2 cellular contexts compared by ENCODE assay signal in the genomic region with DNA sequence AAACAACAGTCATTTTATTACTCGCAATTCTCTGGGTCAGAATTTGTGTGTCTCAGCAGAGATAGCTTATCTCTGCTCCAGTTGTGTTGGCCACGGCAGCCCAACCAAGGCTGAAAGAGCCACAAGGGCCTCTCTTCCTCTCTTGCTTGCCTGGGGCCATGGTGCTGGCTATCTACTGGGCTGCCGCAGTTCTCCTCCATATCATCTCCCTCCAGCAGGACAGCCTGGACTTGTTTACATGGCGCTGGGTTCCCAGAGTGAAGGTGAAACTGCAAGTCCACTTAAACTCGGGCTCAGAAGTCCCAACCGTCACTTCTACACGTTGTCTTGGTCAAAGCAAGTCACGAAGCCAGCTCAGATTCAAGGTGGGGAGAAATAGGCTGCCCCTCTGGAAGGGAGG.
TF ChIP-seq lines count a peak whose summit lies in the region.

No MANE protein-coding gene starts in this region.

TF ChIP-seq in HepG2, 621 proteins besides CTCF, POLR2A, EP300 and RAD21:
- TF ChIP-seq, protein P1, sequence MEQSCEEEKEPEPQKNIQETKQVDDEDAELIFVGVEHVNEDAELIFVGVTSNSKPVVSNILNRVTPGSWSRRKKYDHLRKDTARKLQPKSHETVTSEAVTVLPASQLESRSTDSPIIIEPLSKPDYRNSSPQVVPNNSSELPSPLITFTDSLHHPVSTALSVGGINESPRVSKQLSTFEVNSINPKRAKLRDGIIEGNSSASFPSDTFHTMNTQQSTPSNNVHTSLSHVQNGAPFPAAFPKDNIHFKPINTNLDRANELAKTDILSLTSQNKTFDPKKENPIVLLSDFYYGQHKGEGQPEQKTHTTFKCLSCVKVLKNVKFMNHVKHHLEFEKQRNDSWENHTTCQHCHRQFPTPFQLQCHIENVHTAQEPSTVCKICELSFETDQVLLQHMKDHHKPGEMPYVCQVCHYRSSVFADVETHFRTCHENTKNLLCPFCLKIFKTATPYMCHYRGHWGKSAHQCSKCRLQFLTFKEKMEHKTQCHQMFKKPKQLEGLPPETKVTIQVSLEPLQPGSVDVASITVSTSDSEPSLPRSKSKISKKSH (CRISPR knock-in tag; IDR thresholded peaks at IDR 0.05; ENCODE audit: borderline replicate concordance), result no peak
- TF ChIP-seq ATAD3A (CRISPR knock-in tag; IDR thresholded peaks at IDR 0.05) (no peak), RFX3 (CRISPR knock-in tag; IDR thresholded peaks at IDR 0.05) (no peak), SRSF1 (optimal IDR thresholded peaks at IDR 0.05; ENCODE audit: low read depth, low read length) (no peak), ZNF546 (CRISPR knock-in tag; conservative IDR thresholded peaks at IDR 0.05) (peak; percentile 69; the same call in 1 of the 2 replicates), ZNF567 (CRISPR knock-in tag; IDR thresholded peaks at IDR 0.05; ENCODE audit: borderline replicate concordance) (no peak), ZNF589 (CRISPR knock-in tag; conservative IDR thresholded peaks at IDR 0.05) (no peak)
- TF ChIP-seq, protein P2, sequence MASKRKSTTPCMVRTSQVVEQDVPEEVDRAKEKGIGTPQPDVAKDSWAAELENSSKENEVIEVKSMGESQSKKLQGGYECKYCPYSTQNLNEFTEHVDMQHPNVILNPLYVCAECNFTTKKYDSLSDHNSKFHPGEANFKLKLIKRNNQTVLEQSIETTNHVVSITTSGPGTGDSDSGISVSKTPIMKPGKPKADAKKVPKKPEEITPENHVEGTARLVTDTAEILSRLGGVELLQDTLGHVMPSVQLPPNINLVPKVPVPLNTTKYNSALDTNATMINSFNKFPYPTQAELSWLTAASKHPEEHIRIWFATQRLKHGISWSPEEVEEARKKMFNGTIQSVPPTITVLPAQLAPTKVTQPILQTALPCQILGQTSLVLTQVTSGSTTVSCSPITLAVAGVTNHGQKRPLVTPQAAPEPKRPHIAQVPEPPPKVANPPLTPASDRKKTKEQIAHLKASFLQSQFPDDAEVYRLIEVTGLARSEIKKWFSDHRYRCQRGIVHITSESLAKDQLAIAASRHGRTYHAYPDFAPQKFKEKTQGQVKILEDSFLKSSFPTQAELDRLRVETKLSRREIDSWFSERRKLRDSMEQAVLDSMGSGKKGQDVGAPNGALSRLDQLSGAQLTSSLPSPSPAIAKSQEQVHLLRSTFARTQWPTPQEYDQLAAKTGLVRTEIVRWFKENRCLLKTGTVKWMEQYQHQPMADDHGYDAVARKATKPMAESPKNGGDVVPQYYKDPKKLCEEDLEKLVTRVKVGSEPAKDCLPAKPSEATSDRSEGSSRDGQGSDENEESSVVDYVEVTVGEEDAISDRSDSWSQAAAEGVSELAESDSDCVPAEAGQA (IDR thresholded peaks at IDR 0.05; ENCODE audit: low read depth), result no peak
- TF ChIP-seq, protein P2 (CRISPR knock-in tag; IDR thresholded peaks at IDR 0.05; ENCODE audit: borderline replicate concordance), result no peak
TF ChIP-seq in HepG2: peak in this region for 1.

TF ChIP-seq in H1, 55 proteins besides CTCF, POLR2A, EP300 and RAD21:
- TF ChIP-seq, protein P3, sequence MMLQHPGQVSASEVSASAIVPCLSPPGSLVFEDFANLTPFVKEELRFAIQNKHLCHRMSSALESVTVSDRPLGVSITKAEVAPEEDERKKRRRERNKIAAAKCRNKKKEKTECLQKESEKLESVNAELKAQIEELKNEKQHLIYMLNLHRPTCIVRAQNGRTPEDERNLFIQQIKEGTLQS (IDR thresholded peaks at IDR 0.05; ENCODE audit: insufficient read depth, low read depth, low read length), result no peak
- no peak for TF ChIP-seq TEAD4 (IDR thresholded peaks at IDR 0.05; ENCODE audit: low read depth, low read length)
- no peak for TF ChIP-seq NRF1 (IDR thresholded peaks at IDR 0.05; ENCODE audit: low read depth, low read length)
- TF ChIP-seq, protein P4, sequence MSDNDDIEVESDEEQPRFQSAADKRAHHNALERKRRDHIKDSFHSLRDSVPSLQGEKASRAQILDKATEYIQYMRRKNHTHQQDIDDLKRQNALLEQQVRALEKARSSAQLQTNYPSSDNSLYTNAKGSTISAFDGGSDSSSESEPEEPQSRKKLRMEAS (IDR thresholded peaks at IDR 0.05), result no peak
- no peak for TF ChIP-seq CREB1 (IDR thresholded peaks at IDR 0.05)
TF ChIP-seq in H1: peak in this region for 0.
